Comparison of ENCODE assay signal across 8 cellular contexts in genomic region chr12:6899837-6900519, GRCh38. TPM values are rescaled to one million over a fixed set of nuclear protein-coding genes. Genes with fewer than 3 reads are reported as not detected.
DNase-seq lines count a peak whose midpoint lies in the region; ATAC-seq, FAIRE-seq and TF ChIP-seq lines count a peak whose summit lies in the region.

No MANE protein-coding gene starts in this region.

- no peak for TF ChIP-seq POLR2A in GM12891 (IDR thresholded peaks at IDR 0.05; ENCODE audit: low read depth, low read length)

- H3K9me3 ChIP-seq in colonic mucosa = no peaks in the 10 kb centered on the region

- peak; percentile 9 for FAIRE-seq in GM12891 (lab: Jason Lieb, UNC)

- CTCF ChIA-PET in activated CD8-positive, alpha-beta memory T cell treated with anti-CD3 and anti-CD28 coated beads, Interleukin-2, amount 10 ng/mL, durations not matched to agents 7 days and 5 days (lab: Charles Lee) = interaction anchor here (1.1 to 1.8 kb wide), 3 partner anchors 9 to 209 kb away, joined by 3 to 6 read pairs (median 3); partner anchors contain the start of gene C1RL

- no peak overlapping the region for H3K4me3 ChIP-seq in colonic mucosa

- no peak overlapping the region for H3K4me3 Mint-ChIP-seq in activated T-helper 2 cell treated with anti-CD3 and anti-CD28 coated beads, Interferon-gamma antibody, Interleukin-2, Interleukin-4, amounts not matched to agents 10 μg/mL and 5 μg/mL and 100 μg/mL, durations not matched to agents 14 hours and 24 hours and 36 hours (ENCODE audit: low read depth)
- H3K4me3 Mint-ChIP-seq in activated CD8-positive, alpha-beta memory T cell treated with anti-CD3 and anti-CD28 coated beads, Interleukin-2, amount 10 ng/mL, durations not matched to agents 7 days and 5 days = no peak overlapping the region

- TF ChIP-seq CTCF in colonic mucosa (IDR thresholded peaks at IDR 0.05) = no peak

- no peak overlapping the region for H3K27ac Mint-ChIP-seq in activated T-helper 2 cell treated with anti-CD3 and anti-CD28 coated beads, Interferon-gamma antibody, Interleukin-2, Interleukin-4, amounts not matched to agents 10 μg/mL and 5 μg/mL and 100 μg/mL, durations not matched to agents 14 hours and 24 hours and 36 hours
- no peak overlapping the region for H3K27ac Mint-ChIP-seq in activated CD8-positive, alpha-beta memory T cell treated with anti-CD3 and anti-CD28 coated beads, Interleukin-2, amount 10 ng/mL, durations not matched to agents 7 days and 5 days

- H3K9ac ChIP-seq in colonic mucosa (ENCODE audit: low read depth in 2 of 2, low read length in 2 of 2) = peak overlapping the region; percentile 3 to 40

- intact Hi-C loops in colonic mucosa (cut with DNase I) = no loop called here
- intact Hi-C loops in activated T-helper 2 cell treated with anti-CD3 and anti-CD28 coated beads, Interferon-gamma antibody, Interleukin-2, Interleukin-4, amounts not matched to agents 10 μg/mL and 5 μg/mL and 100 μg/mL, durations not matched to agents 14 hours and 24 hours and 36 hours (cut with micrococcal nuclease) = no loop called here

- no peaks in the 10 kb centered on the region for H3K36me3 ChIP-seq in colonic mucosa

- peak overlapping the region; percentile 66 for H3K27ac ChIP-seq in colonic mucosa

- peaks cover 6% of the 10 kb centered on the region for H3K4me1 Mint-ChIP-seq in activated T-helper 2 cell treated with anti-CD3 and anti-CD28 coated beads, Interferon-gamma antibody, Interleukin-2, Interleukin-4, amounts not matched to agents 10 μg/mL and 5 μg/mL and 100 μg/mL, durations not matched to agents 14 hours and 24 hours and 36 hours (ENCODE audit: low read depth)
- peaks cover 6% of the 10 kb centered on the region for H3K4me1 Mint-ChIP-seq in activated CD8-positive, alpha-beta memory T cell treated with anti-CD3 and anti-CD28 coated beads, Interleukin-2, amount 10 ng/mL, durations not matched to agents 7 days and 5 days

- no peaks in the 10 kb centered on the region for H3K36me3 Mint-ChIP-seq in activated T-helper 2 cell treated with anti-CD3 and anti-CD28 coated beads, Interferon-gamma antibody, Interleukin-2, Interleukin-4, amounts not matched to agents 10 μg/mL and 5 μg/mL and 100 μg/mL, durations not matched to agents 14 hours and 24 hours and 36 hours (ENCODE audit: low read depth)
- no peaks in the 10 kb centered on the region for H3K36me3 Mint-ChIP-seq in activated CD8-positive, alpha-beta memory T cell treated with anti-CD3 and anti-CD28 coated beads, Interleukin-2, amount 10 ng/mL, durations not matched to agents 7 days and 5 days

- no peak for ATAC-seq in activated CD8-positive, alpha-beta memory T cell treated with anti-CD3 and anti-CD28 coated beads, Interleukin-2, amount 10 ng/mL, durations not matched to agents 7 days and 5 days

- no peaks in the 10 kb centered on the region for H3K27me3 ChIP-seq in colonic mucosa

- DNase-seq in GM12891 (ENCODE audit: insufficient read length, low spot score) (no peak), NCI-H2171 treated with DMSO at 0.1 percent for 48 hours (lab: John Stamatoyannopoulos, UW) (peak; percentile 58), colonic mucosa (peak; percentile 91), mucosa of gallbladder (ENCODE audit: low spot score) (peak; percentile 73), glomerular visceral epithelial cell (ENCODE audit: extremely low spot score) (no peak), cerebellum (ENCODE audit: low spot score) (no peak)
- DNase-seq in activated T-helper 2 cell treated with anti-CD3 and anti-CD28 coated beads, Interferon-gamma antibody, Interleukin-2, Interleukin-4, amounts not matched to agents 10 μg/mL and 5 μg/mL and 100 μg/mL, durations not matched to agents 14 hours and 24 hours and 36 hours (ENCODE audit: low spot score) = no peak
- no peak for DNase-seq in activated CD8-positive, alpha-beta memory T cell treated with anti-CD3 and anti-CD28 coated beads, Interleukin-2, amount 10 ng/mL, durations not matched to agents 7 days and 5 days

- peaks cover 13% of the 10 kb centered on the region for H3K4me1 ChIP-seq in colonic mucosa

- no peaks in the 10 kb centered on the region for H3K9me3 Mint-ChIP-seq in activated T-helper 2 cell treated with anti-CD3 and anti-CD28 coated beads, Interferon-gamma antibody, Interleukin-2, Interleukin-4, amounts not matched to agents 10 μg/mL and 5 μg/mL and 100 μg/mL, durations not matched to agents 14 hours and 24 hours and 36 hours
- H3K9me3 Mint-ChIP-seq in activated CD8-positive, alpha-beta memory T cell treated with anti-CD3 and anti-CD28 coated beads, Interleukin-2, amount 10 ng/mL, durations not matched to agents 7 days and 5 days (ENCODE audit: low read depth) = no peaks in the 10 kb centered on the region

- no peaks in the 10 kb centered on the region for H3K27me3 Mint-ChIP-seq in activated T-helper 2 cell treated with anti-CD3 and anti-CD28 coated beads, Interferon-gamma antibody, Interleukin-2, Interleukin-4, amounts not matched to agents 10 μg/mL and 5 μg/mL and 100 μg/mL, durations not matched to agents 14 hours and 24 hours and 36 hours (ENCODE audit: low read depth)
- H3K27me3 Mint-ChIP-seq in activated CD8-positive, alpha-beta memory T cell treated with anti-CD3 and anti-CD28 coated beads, Interleukin-2, amount 10 ng/mL, durations not matched to agents 7 days and 5 days = no peaks in the 10 kb centered on the region

TF ChIP-seq in GM12891, 5 proteins besides CTCF, POLR2A, EP300 and RAD21:
- TF ChIP-seq POLR2AphosphoS5 (IDR thresholded peaks at IDR 0.05; ENCODE audit: low read depth, low read length) (no peak), SPI1 (IDR thresholded peaks at IDR 0.05; ENCODE audit: low read depth, low read length) (no peak), POU2F2 (IDR thresholded peaks at IDR 0.05; ENCODE audit: low read depth, low read length) (no peak), TAF1 (IDR thresholded peaks at IDR 0.05; ENCODE audit: low read depth, low read length) (no peak), PAX5 (IDR thresholded peaks at IDR 0.05; ENCODE audit: insufficient read depth, low read length, severe bottlenecking) (no peak)

RNA-seq across cellular contexts. Expression of gene LRRC23, which starts 4.6 kb away (rescaled TPM):
- 7.9 TPM for polyA plus RNA-seq in GM12891 (2012; ENCODE audit: low read depth, missing spikeins)
- 1 to 10 TPM; 7.3 to 8.0 TPM for total RNA-seq in colonic mucosa
- 13.1 TPM for total RNA-seq in mucosa of gallbladder
- total RNA-seq in activated T-helper 2 cell treated with anti-CD3 and anti-CD28 coated beads, Interferon-gamma antibody, Interleukin-2, Interleukin-4, amounts not matched to agents 10 μg/mL and 5 μg/mL and 100 μg/mL, durations not matched to agents 14 hours and 24 hours and 36 hours = 4.7 and 6.6 TPM in 2 replicates
- 12.8 TPM for total RNA-seq in cerebellum
- total RNA-seq in activated CD8-positive, alpha-beta memory T cell treated with anti-CD3 and anti-CD28 coated beads, Interleukin-2, amount 10 ng/mL, durations not matched to agents 7 days and 5 days = 1 to 10 TPM; 4.9 to 8.7 TPM

RNA-seq across cellular contexts. Expression of gene ENO2, which starts 14.4 kb away (rescaled TPM):
- 116 TPM for polyA plus RNA-seq in GM12891 (2012; ENCODE audit: low read depth, missing spikeins)
- total RNA-seq in colonic mucosa = 10 to 100 TPM in 1 of 2 donors, 1 to 10 TPM in 1; 7.6 to 15.7 TPM
- total RNA-seq in mucosa of gallbladder = 30.5 TPM
- total RNA-seq in activated T-helper 2 cell treated with anti-CD3 and anti-CD28 coated beads, Interferon-gamma antibody, Interleukin-2, Interleukin-4, amounts not matched to agents 10 μg/mL and 5 μg/mL and 100 μg/mL, durations not matched to agents 14 hours and 24 hours and 36 hours = 230 and 235 TPM in 2 replicates
- total RNA-seq in cerebellum = 95.4 TPM
- total RNA-seq in activated CD8-positive, alpha-beta memory T cell treated with anti-CD3 and anti-CD28 coated beads, Interleukin-2, amount 10 ng/mL, durations not matched to agents 7 days and 5 days = 100 to 1,000 TPM; 106 to 171 TPM

RNA-seq across cellular contexts. Expression of gene SPSB2, which starts 26.9 kb away (rescaled TPM):
- polyA plus RNA-seq in GM12891 (2012; ENCODE audit: low read depth, missing spikeins) = 3.4 TPM
- 10 to 100 TPM in 1 of 2 donors, 1 to 10 TPM in 1; 8.4 to 19.8 TPM for total RNA-seq in colonic mucosa
- 33.7 TPM for total RNA-seq in mucosa of gallbladder
- 3.7 and 4.1 TPM in 2 replicates for total RNA-seq in activated T-helper 2 cell treated with anti-CD3 and anti-CD28 coated beads, Interferon-gamma antibody, Interleukin-2, Interleukin-4, amounts not matched to agents 10 μg/mL and 5 μg/mL and 100 μg/mL, durations not matched to agents 14 hours and 24 hours and 36 hours
- 3.1 TPM for total RNA-seq in cerebellum
- total RNA-seq in activated CD8-positive, alpha-beta memory T cell treated with anti-CD3 and anti-CD28 coated beads, Interleukin-2, amount 10 ng/mL, durations not matched to agents 7 days and 5 days = 10 to 100 TPM; 10.5 to 14.4 TPM

RNA-seq across cellular contexts. Expression of gene ATN1, which starts 27.8 kb away (rescaled TPM):
- 27.4 TPM for polyA plus RNA-seq in GM12891 (2012; ENCODE audit: low read depth, missing spikeins)
- total RNA-seq in colonic mucosa (100 to 1,000 TPM in 1 of 2 donors, 10 to 100 TPM in 1; 67.5 to 103 TPM), mucosa of gallbladder (153 TPM), cerebellum (16.2 TPM)
- 66.8 and 70.5 TPM in 2 replicates for total RNA-seq in activated T-helper 2 cell treated with anti-CD3 and anti-CD28 coated beads, Interferon-gamma antibody, Interleukin-2, Interleukin-4, amounts not matched to agents 10 μg/mL and 5 μg/mL and 100 μg/mL, durations not matched to agents 14 hours and 24 hours and 36 hours
- 10 to 100 TPM; 38.3 to 40.1 TPM for total RNA-seq in activated CD8-positive, alpha-beta memory T cell treated with anti-CD3 and anti-CD28 coated beads, Interleukin-2, amount 10 ng/mL, durations not matched to agents 7 days and 5 days

RNA-seq across cellular contexts. Expression of gene TPI1, which starts 32.6 kb away (rescaled TPM):
- 1,232 TPM for polyA plus RNA-seq in GM12891 (2012; ENCODE audit: low read depth, missing spikeins)
- 1,000 to 10,000 TPM; 1,097 to 1,106 TPM for total RNA-seq in colonic mucosa
- 610 TPM for total RNA-seq in mucosa of gallbladder
- total RNA-seq in activated T-helper 2 cell treated with anti-CD3 and anti-CD28 coated beads, Interferon-gamma antibody, Interleukin-2, Interleukin-4, amounts not matched to agents 10 μg/mL and 5 μg/mL and 100 μg/mL, durations not matched to agents 14 hours and 24 hours and 36 hours = 1,708 and 1,711 TPM in 2 replicates
- 270 TPM for total RNA-seq in cerebellum
- 1,000 to 10,000 TPM; 1,086 to 1,277 TPM for total RNA-seq in activated CD8-positive, alpha-beta memory T cell treated with anti-CD3 and anti-CD28 coated beads, Interleukin-2, amount 10 ng/mL, durations not matched to agents 7 days and 5 days

Comparison
In these comparisons a context has a peak if more than half of its experiments do, and no peak if none do; other contexts are left out.
1. DNase-seq: peak in NCI-H2171 treated with DMSO at 0.1 percent for 48 hours (single experiment), colonic mucosa (single experiment) and mucosa of gallbladder (single experiment); none in GM12891 (single experiment), glomerular visceral epithelial cell (single experiment), activated T-helper 2 cell treated with anti-CD3 and anti-CD28 coated beads, Interferon-gamma antibody, Interleukin-2, Interleukin-4, amounts not matched to agents 10 μg/mL and 5 μg/mL and 100 μg/mL, durations not matched to agents 14 hours and 24 hours and 36 hours (single experiment), cerebellum (single experiment) and activated CD8-positive, alpha-beta memory T cell treated with anti-CD3 and anti-CD28 coated beads, Interleukin-2, amount 10 ng/mL, durations not matched to agents 7 days and 5 days (single experiment).